ENCODE assay signal across 1 cellular context in genomic region chr15:75737713-75738646, GRCh38.
TF ChIP-seq lines count a peak whose summit lies in the region.

No MANE protein-coding gene starts in this region.

TF ChIP-seq in HEK293, 187 proteins besides CTCF, POLR2A, EP300 and RAD21 (continued from another document):
- peak; percentile 58; the same call in 1 of the 2 replicates for TF ChIP-seq ZBTB20 (tag by site-specific recombination; IDR thresholded peaks at IDR 0.05)
- peak; percentile 64 for TF ChIP-seq GLIS1 (tag by site-specific recombination; IDR thresholded peaks at IDR 0.05)
- TF ChIP-seq ZNF341 (tag by site-specific recombination; IDR thresholded peaks at IDR 0.05; ENCODE audit: low read depth), result peak; percentile 75
- 0 out of 2 replicates have a peak, but pooled peaks have one; percentile 14 for TF ChIP-seq ZSCAN30 (tag by site-specific recombination; IDR thresholded peaks at IDR 0.05)
- peak; percentile 93 for TF ChIP-seq ZBTB8A (tag by site-specific recombination; IDR thresholded peaks at IDR 0.05)
- TF ChIP-seq, protein P1, sequence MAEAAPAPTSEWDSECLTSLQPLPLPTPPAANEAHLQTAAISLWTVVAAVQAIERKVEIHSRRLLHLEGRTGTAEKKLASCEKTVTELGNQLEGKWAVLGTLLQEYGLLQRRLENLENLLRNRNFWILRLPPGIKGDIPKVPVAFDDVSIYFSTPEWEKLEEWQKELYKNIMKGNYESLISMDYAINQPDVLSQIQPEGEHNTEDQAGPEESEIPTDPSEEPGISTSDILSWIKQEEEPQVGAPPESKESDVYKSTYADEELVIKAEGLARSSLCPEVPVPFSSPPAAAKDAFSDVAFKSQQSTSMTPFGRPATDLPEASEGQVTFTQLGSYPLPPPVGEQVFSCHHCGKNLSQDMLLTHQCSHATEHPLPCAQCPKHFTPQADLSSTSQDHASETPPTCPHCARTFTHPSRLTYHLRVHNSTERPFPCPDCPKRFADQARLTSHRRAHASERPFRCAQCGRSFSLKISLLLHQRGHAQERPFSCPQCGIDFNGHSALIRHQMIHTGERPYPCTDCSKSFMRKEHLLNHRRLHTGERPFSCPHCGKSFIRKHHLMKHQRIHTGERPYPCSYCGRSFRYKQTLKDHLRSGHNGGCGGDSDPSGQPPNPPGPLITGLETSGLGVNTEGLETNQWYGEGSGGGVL (tag by site-specific recombination; IDR thresholded peaks at IDR 0.05), result peak; percentile 12; the same call in 1 of the 2 replicates
- TF ChIP-seq SP7 (tag by site-specific recombination; IDR thresholded peaks at IDR 0.05), result 0 out of 2 replicates have a peak, but pooled peaks have one; percentile 9
- TF ChIP-seq ZBTB48 (tag by site-specific recombination; IDR thresholded peaks at IDR 0.05), result peak; percentile 83
- peak; percentile 39 for TF ChIP-seq ZBTB11 (tag by site-specific recombination; conservative IDR thresholded peaks at IDR 0.05; ENCODE audit: low read depth)
- peak; percentile 55; the same call in 1 of the 2 replicates for TF ChIP-seq ZFP37 (tag by site-specific recombination; IDR thresholded peaks at IDR 0.05)
- TF ChIP-seq GLIS2 (tag by site-specific recombination; IDR thresholded peaks at IDR 0.05), result peak; percentile 89
- TF ChIP-seq ZBTB17 (tag by site-specific recombination; IDR thresholded peaks at IDR 0.05), result peak; percentile 39; the same call in 1 of the 2 replicates
- TF ChIP-seq ZIC2 (tag by site-specific recombination; IDR thresholded peaks at IDR 0.05), result peak; percentile 93
- TF ChIP-seq ZEB2 (tag by site-specific recombination; IDR thresholded peaks at IDR 0.05), result peak; percentile 53; the same call in 1 of the 2 replicates
TF ChIP-seq in HEK293: peak in this region for 24; not testable (repeated sequence) for 163.
